ENCODE assay signal across 25 cellular contexts in the genomic region with DNA sequence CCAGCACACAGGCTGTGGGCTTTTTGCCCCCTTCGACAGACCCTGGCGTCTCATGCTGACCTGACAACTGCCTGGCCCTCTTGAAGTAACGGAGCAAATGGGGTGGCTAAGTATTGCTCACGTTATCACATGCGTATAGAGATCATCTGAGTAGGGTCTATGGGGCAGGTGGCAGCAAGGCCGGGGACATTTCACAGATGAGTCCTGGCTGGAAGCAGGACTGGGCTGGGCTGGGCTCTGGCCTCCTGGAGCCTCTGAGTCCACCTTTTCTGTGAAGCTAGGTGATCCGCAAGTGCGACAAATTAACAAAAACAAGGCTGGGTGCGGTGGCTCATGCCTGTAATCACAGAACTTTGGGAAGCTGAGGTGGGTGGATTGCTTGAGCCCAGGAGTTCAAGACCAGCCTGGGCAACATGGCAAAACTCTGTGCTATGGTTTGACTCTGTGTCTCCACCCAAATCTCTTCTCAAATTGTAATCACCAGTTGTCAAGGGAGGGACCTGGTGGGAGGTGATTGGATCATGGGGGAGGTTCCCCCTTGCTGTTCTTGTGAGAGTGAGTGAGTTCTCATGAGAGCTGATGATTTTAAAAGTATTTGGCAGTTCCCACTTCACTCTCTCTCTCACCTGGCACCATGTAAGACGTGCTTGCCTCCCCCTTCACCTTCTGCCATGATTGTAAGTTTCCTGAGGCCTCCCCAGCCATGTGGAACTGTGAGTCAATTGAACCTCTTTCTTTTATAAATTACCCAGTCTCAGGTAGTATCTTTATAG.
"Had no signal": no experiment of that assay in that cellular context is flagged by ENCODE, and none has a peak within 500 bp of the region (broad histone marks: within the 10 kb centered on the region; RNA-seq: fewer than 3 reads in every experiment).

No MANE protein-coding gene starts in this region.

- H3K9me3 ChIP-seq: lower lobe of right lung, neutrophil, upper lobe of left lung had no signal

- H3K36me3 ChIP-seq: heart left ventricle, lower lobe of right lung, neutrophil, right atrium auricular region, spleen, thoracic aorta, upper lobe of left lung, vagina had no signal

- H3K27me3 ChIP-seq: esophagus muscularis mucosa, foreskin keratinocyte, gastroesophageal sphincter, heart left ventricle, hepatocyte, neutrophil, right atrium auricular region, tibial nerve, upper lobe of left lung, vagina had no signal

- DNase-seq: dermis blood vessel endothelial cell; effector memory CD4-positive, alpha-beta T cell; foreskin keratinocyte; heart left ventricle; left ventricle myocardium superior; lower lobe of right lung; natural killer cell; spleen; stimulated activated CD4-positive, alpha-beta T cell treated with anti-CD3 and anti-CD28 coated beads, Interleukin-4, amount 100 ng/mL, for 4 hours; stimulated activated naive CD8-positive, alpha-beta T cell treated with anti-CD3 and anti-CD28 coated beads, Interleukin-15, Interleukin-2, amounts not matched to agents 100 U/mL and 50 U/mL, for 24 hours; substantia nigra; upper lobe of left lung had no signal

- H3K27ac ChIP-seq: coronary artery, esophagus muscularis mucosa, foreskin keratinocyte, gastroesophageal sphincter, heart left ventricle, hepatocyte, lower lobe of right lung, neutrophil, parathyroid adenoma, right atrium auricular region, skin epidermis, spleen, thoracic aorta, tibial nerve, upper lobe of left lung, vagina had no signal

- H3K4me1 Mint-ChIP-seq: natural killer cell; stimulated activated memory B cell treated with anti-CD40 and anti-IgM and Interleukin-4, amounts not matched to agents 10 μg/mL and 1 μg/mL and 100 μg/mL, for 72 hours had no signal

- H3K36me3 Mint-ChIP-seq: natural killer cell; stimulated activated memory B cell treated with anti-CD40 and anti-IgM and Interleukin-4, amounts not matched to agents 10 μg/mL and 1 μg/mL and 100 μg/mL, for 72 hours had no signal

- H3K9me3 Mint-ChIP-seq: natural killer cell; stimulated activated memory B cell treated with anti-CD40 and anti-IgM and Interleukin-4, amounts not matched to agents 10 μg/mL and 1 μg/mL and 100 μg/mL, for 72 hours had no signal

- H3K27me3 Mint-ChIP-seq: progenitor cell of endocrine pancreas had no signal

- H3K4me3 Mint-ChIP-seq: natural killer cell; stimulated activated memory B cell treated with anti-CD40 and anti-IgM and Interleukin-4, amounts not matched to agents 10 μg/mL and 1 μg/mL and 100 μg/mL, for 72 hours had no signal

- H3K4me1 ChIP-seq: esophagus muscularis mucosa, gastroesophageal sphincter, heart left ventricle, lower lobe of right lung, parathyroid adenoma, right atrium auricular region, spleen, tibial nerve, upper lobe of left lung had no signal

- ATAC-seq: foreskin keratinocyte; gastroesophageal sphincter; heart left ventricle; left ventricle myocardium superior; lower lobe of right lung; natural killer cell; stimulated activated memory B cell treated with anti-CD40 and anti-IgM and Interleukin-4, amounts not matched to agents 10 μg/mL and 1 μg/mL and 100 μg/mL, for 72 hours; stimulated activated naive CD8-positive, alpha-beta T cell treated with anti-CD3 and anti-CD28 coated beads, Interleukin-15, Interleukin-2, amounts not matched to agents 100 U/mL and 50 U/mL, for 24 hours had no signal

- H3K27ac Mint-ChIP-seq: natural killer cell; progenitor cell of endocrine pancreas; stimulated activated memory B cell treated with anti-CD40 and anti-IgM and Interleukin-4, amounts not matched to agents 10 μg/mL and 1 μg/mL and 100 μg/mL, for 72 hours had no signal

- H3K4me3 ChIP-seq: coronary artery, esophagus muscularis mucosa, gastroesophageal sphincter, heart left ventricle, hepatocyte, lower lobe of right lung, right atrium auricular region, skin epidermis, spleen, thoracic aorta, tibial nerve, upper lobe of left lung, vagina had no signal
